ENCODE assay signal across 8 cellular contexts in genomic region chr1:160607051-160608032, GRCh38. TPM values are rescaled to one million over a fixed set of nuclear protein-coding genes. Genes with fewer than 3 reads are reported as not detected.
A peak's percentile ranks its signal among the peaks of the same experiment; 100 is the strongest.
DNase-seq lines count a peak whose midpoint lies in the region; ATAC-seq and TF ChIP-seq lines count a peak whose summit lies in the region.

No MANE protein-coding gene starts in this region.

- no peaks in the 10 kb centered on the region for H3K27me3 ChIP-seq in uterus

- no peaks in the 10 kb centered on the region for H3K27me3 Mint-ChIP-seq in naive B cell

- peak; percentile 54 for ATAC-seq in GM19397 (IDR thresholded peaks at IDR 0.05; ENCODE audit: unreplicated experiment)
- peak; percentile 72 for ATAC-seq in HG03520 (IDR thresholded peaks at IDR 0.05; ENCODE audit: unreplicated experiment)
- peak; percentile 97 for ATAC-seq in naive B cell (ENCODE audit: low read depth in 2 of 2)

- peaks cover 5 to 26% (median 18%) of the 10 kb centered on the region in 7 donors for H3K9me3 Mint-ChIP-seq in naive B cell

- H3K9me3 ChIP-seq in uterus = no peaks in the 10 kb centered on the region

- H3K4me3 Mint-ChIP-seq in naive B cell = peak overlapping the region in 5 of 8 donors; percentile 19 to 62 (median 37)

- H3K36me3 ChIP-seq in uterus = no peaks in the 10 kb centered on the region

- H3K27ac Mint-ChIP-seq in naive B cell = peak overlapping the region; percentile 74 to 94 (median 87)

- H3K4me1 ChIP-seq in uterus = no peaks in the 10 kb centered on the region

- no peak for TF ChIP-seq POLR2A in erythroblast (IDR thresholded peaks at IDR 0.05; ENCODE audit: low read length)
- no peak for TF ChIP-seq POLR2A in uterus (IDR thresholded peaks at IDR 0.05)

- intact Hi-C loops in uterus (cut with DNase I; ENCODE audit: low total_unique reads) = no loop called here

- no peak overlapping the region for H3K27ac ChIP-seq in uterus

- peaks cover 21 to 29% of the 10 kb centered on the region in 2 donors for H3K36me3 Mint-ChIP-seq in naive B cell

- no peak overlapping the region for H3K4me3 ChIP-seq in uterus

- peak in 2 of 4 experiments; percentile 18 to 25 for TF ChIP-seq CTCF in uterus (IDR thresholded peaks at IDR 0.05)

- DNase-seq in DMS153 (lab: John Stamatoyannopoulos, UW) (peak; percentile 84), NCI-H526 treated with DMSO at 0.1 percent for 48 hours (lab: John Stamatoyannopoulos, UW) (peak; percentile 66), erythroblast (lab: John Stamatoyannopoulos, UW) (peak; percentile 79 to 87), naive B cell (peak; percentile 76), uterus (no peak)
- peak; percentile 45 for DNase-seq in activated CD4-positive, alpha-beta T cell treated with anti-CD3 and anti-CD28 coated beads, Interleukin-2, amount 50 U/mL, for 1 hour

- H3K4me1 Mint-ChIP-seq in naive B cell = peaks cover 33 to 45% (median 33%) of the 10 kb centered on the region in 3 donors

RNA-seq across cellular contexts. Expression of gene CD84, which starts 28.0 kb away (rescaled TPM):
- polyA plus RNA-seq in naive B cell (ENCODE audit: low read depth in 6 of 6) = 10 to 100 TPM in 5 of 6 donors, 1 to 10 TPM in 1; 8.5 to 20.6 (median 13.1) TPM
- total RNA-seq in uterus = 1 to 10 TPM; 1.8 to 4.1 (median 3.1) TPM

RNA-seq across cellular contexts. Expression of gene SLAMF1, which starts 39.5 kb away (rescaled TPM):
- polyA plus RNA-seq in naive B cell (ENCODE audit: low read depth in 6 of 6) = 10 to 100 TPM; 18.9 to 36.6 (median 23.0) TPM
- under 1 TPM in 2 of 4 donors, not detected in 2; 0.09 to 0.26 TPM for total RNA-seq in uterus

Comparison
In these comparisons a context has a peak if more than half of its experiments do, and no peak if none do; other contexts are left out.
1. DNase-seq: peak in DMS153 (single experiment), NCI-H526 treated with DMSO at 0.1 percent for 48 hours (single experiment), activated CD4-positive, alpha-beta T cell treated with anti-CD3 and anti-CD28 coated beads, Interleukin-2, amount 50 U/mL, for 1 hour (single experiment), erythroblast (2 of 2) and naive B cell (single experiment); none in uterus (0 of 2).
2. Peak in every context shown above with its lines, with median percentiles within 50 percentile points of each other: ATAC-seq.